ENCODE assay signal across 12 cellular contexts in the genomic region with DNA sequence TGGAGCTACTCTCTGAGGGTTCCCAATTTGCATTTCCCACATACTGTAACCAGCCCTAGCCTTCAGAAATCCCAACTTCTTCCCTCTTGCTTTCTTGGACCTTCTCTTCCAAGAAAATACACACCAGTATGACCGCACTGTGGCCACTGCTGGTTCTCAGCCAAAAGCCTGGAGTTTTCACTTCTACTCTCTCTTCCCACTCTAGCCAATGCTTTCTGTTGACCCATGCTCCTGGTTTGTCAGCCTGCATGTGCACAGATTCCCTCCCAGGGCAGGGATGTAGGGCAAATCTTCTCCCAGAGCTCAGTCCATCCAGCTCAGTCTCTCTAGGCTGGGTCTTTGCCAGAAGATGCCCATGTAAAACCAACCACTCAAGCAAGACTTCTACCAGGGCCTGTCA. TPM values are rescaled to one million over a fixed set of nuclear protein-coding genes. Genes with fewer than 3 reads are reported as not detected.
DNase-seq lines count a peak whose midpoint lies in the region; ATAC-seq, FAIRE-seq and TF ChIP-seq lines count a peak whose summit lies in the region.
"Had no signal": no experiment of that assay in that cellular context is flagged by ENCODE, and none has a peak within 500 bp of the region (broad histone marks: within the 10 kb centered on the region; RNA-seq: fewer than 3 reads in every experiment).

No MANE protein-coding gene starts in this region.

- WGBS in GM12878 (ENCODE audit: insufficient coverage, insufficient replicate concordance, low lambda C conversion rate, missing lambda C conversion rate) = 0% methylated on average over 1 of the region's 1 CpG

- H3K4me2 ChIP-seq in GM23338 (no peak overlapping the region), GM12878 (ENCODE audit: control insufficient read depth, insufficient read depth) (peak overlapping the region; percentile 96)

- POLR2A ChIA-PET in CD4-positive, alpha-beta memory T cell (lab: Charles Lee; ENCODE audit: partially characterized antibody) = interaction anchor here (0.9 to 6.8 kb wide), 28 partner anchors 8 to 218 kb away, joined by 3 to 135 read pairs (median 4); a partner anchor contains a TSS
- POLR2A ChIA-PET in GM12878 (lab: Charles Lee) = interaction anchor here (0.6 to 7.6 kb wide), 24 partner anchors 8 to 757 kb away, joined by 3 to 68 read pairs (median 6); a partner anchor contains a TSS

- H2AFZ ChIP-seq in GM23338 = 0 out of 2 replicates have a peak overlapping the region, but pooled peaks have one; percentile 28
- H2AFZ ChIP-seq in GM12878 (ENCODE audit: control insufficient read depth, low read depth, low read length) = no peak overlapping the region
- H2AFZ ChIP-seq: parathyroid adenoma had no signal

- peaks cover 55% of the 10 kb centered on the region for H3K4me1 ChIP-seq in CD4-positive, alpha-beta memory T cell (ENCODE audit: insufficient read depth, low read length)
- H3K4me1 ChIP-seq in GM23338 (ENCODE audit: insufficient read depth) = peaks cover 6% of the 10 kb centered on the region
- peaks cover 13% of the 10 kb centered on the region for H3K4me1 ChIP-seq in GM12878 (ENCODE audit: control insufficient read depth, insufficient read depth, low read length)
- H3K4me1 ChIP-seq: parathyroid adenoma had no signal

- SMC1A ChIA-PET in GM12878 (lab: Charles Lee; ENCODE audit: uncharacterized antibody, unreplicated experiment) = interaction anchor here (0.6 to 12.3 kb wide), 22 partner anchors 9 to 217 kb away, joined by 3 to 259 read pairs (median 5); a partner anchor contains a TSS

- TF ChIP-seq RAD21 in GM12878 (IDR thresholded peaks at IDR 0.05; ENCODE audit: insufficient read depth, low read depth, low read length) = no peak

- no peak; the same call in 1 of the 2 replicates for TF ChIP-seq POLR2A in GM12878 (IDR thresholded peaks at IDR 0.05; ENCODE audit: low read depth, low read length)

- no peaks in the 10 kb centered on the region for H4K20me1 ChIP-seq in GM23338 (replicated peaks; ENCODE audit: insufficient read depth)
- no peaks in the 10 kb centered on the region for H4K20me1 ChIP-seq in GM12878 (ENCODE audit: control insufficient read depth, insufficient read depth)

- peaks cover 45 to 94% (median 59%) of the 10 kb centered on the region in 4 donors for H3K4me1 Mint-ChIP-seq in CD4-positive, alpha-beta memory T cell
- peaks cover 5% of the 10 kb centered on the region for H3K4me1 Mint-ChIP-seq in GM23338
- H3K4me1 Mint-ChIP-seq in natural killer cell treated with Interleukin-12 subunit alpha and Interleukin-12 subunit beta and Interleukin-15 and Interleukin-18, amount 100 ng/mL, for 72 hours (ENCODE audit: low read depth in 2 of 2) = peaks cover 53 to 55% of the 10 kb centered on the region in 2 donors

- no peak for TF ChIP-seq EP300 in GM12878 (IDR thresholded peaks at IDR 0.05; ENCODE audit: borderline replicate concordance in 1 of 2, control insufficient read depth in 1 of 2, low read depth in 2 of 2, low read length in 2 of 2)

- H3K27ac Mint-ChIP-seq in CD4-positive, alpha-beta memory T cell = peak overlapping the region; percentile 87 to 98 (median 97)
- no peak overlapping the region for H3K27ac Mint-ChIP-seq in GM23338
- H3K27ac Mint-ChIP-seq in natural killer cell treated with Interleukin-12 subunit alpha and Interleukin-12 subunit beta and Interleukin-15 and Interleukin-18, amount 100 ng/mL, for 72 hours = peak overlapping the region; percentile 78 to 95

- H3F3A ChIP-seq in GM23338 (replicated peaks; ENCODE audit: low read depth) = no peaks in the 10 kb centered on the region

- peak overlapping the region; percentile 80 to 97 for H3K4me3 ChIP-seq in CD4-positive, alpha-beta memory T cell (ENCODE audit: low read length in 2 of 2)
- no peak overlapping the region for H3K4me3 ChIP-seq in GM23338
- peak overlapping the region; percentile 95 for H3K4me3 ChIP-seq in GM12878

- H3K36me3 Mint-ChIP-seq in CD4-positive, alpha-beta memory T cell = peaks cover 26 to 49% of the 10 kb centered on the region in 2 donors
- no peaks in the 10 kb centered on the region for H3K36me3 Mint-ChIP-seq in GM23338 (ENCODE audit: low read depth)
- peaks cover 6% of the 10 kb centered on the region for H3K36me3 Mint-ChIP-seq in natural killer cell treated with Interleukin-12 subunit alpha and Interleukin-12 subunit beta and Interleukin-15 and Interleukin-18, amount 100 ng/mL, for 72 hours

- in situ Hi-C loops in GM12878 (cut with MboI) = no loop called here

- intact Hi-C loops in CD4-positive, alpha-beta memory T cell (cut with micrococcal nuclease) = loop anchor here (2.0 to 5.0 kb wide), 3 partner anchors 17 to 34 kb away; no protein-coding TSS in a partner anchor
- intact Hi-C loops in GM12878 (cut with micrococcal nuclease; ENCODE audit: unreplicated experiment) = loop anchor here (2.0 to 5.0 kb wide), 3 partner anchors 19 to 61 kb away; no protein-coding TSS in a partner anchor

- DNase-seq in CD4-positive, alpha-beta memory T cell = no peak
- DNase-seq in GM23338 (ENCODE audit: low spot score) (no peak), GM12878 (ENCODE audit: low read depth, low spot score) (no peak), Ammon's horn (ENCODE audit: low spot score) (no peak), NCI-H748 treated with DMSO at 0.1 percent for 48 hours (lab: John Stamatoyannopoulos, UW) (no peak)
- DNase-seq in natural killer cell treated with Interleukin-12 subunit alpha and Interleukin-12 subunit beta and Interleukin-15 and Interleukin-18, amount 100 ng/mL, for 72 hours (ENCODE audit: low spot score) = no peak
- DNase-seq: DMS 273 treated with DMSO at 0.1 percent for 48 hours, heart right ventricle, NCI-H1930 had no signal

- RAD21 ChIA-PET in GM12878 (lab: Charles Lee; ENCODE audit: unreplicated experiment) = interaction anchor here (0.5 to 10.9 kb wide), 21 partner anchors 18 to 405 kb away, joined by 3 to 194 read pairs (median 5); a partner anchor contains a TSS

- H3K9me2 ChIP-seq in GM23338 (ENCODE audit: insufficient read depth) = peaks cover 5% of the 10 kb centered on the region; the same call in 1 of the 2 replicates

- H3K36me3 ChIP-seq in CD4-positive, alpha-beta memory T cell (ENCODE audit: insufficient read depth, low read length) = no peaks in the 10 kb centered on the region
- H3K36me3 ChIP-seq in GM23338 (ENCODE audit: insufficient read depth) = no peaks in the 10 kb centered on the region
- peaks cover 0 to 15% of the 10 kb centered on the region in 2 experiments; a peak in 2 of 4 replicates for H3K36me3 ChIP-seq in GM12878 (ENCODE audit: control insufficient read depth in 2 of 2, insufficient read depth in 2 of 2, low read length in 1 of 2)
- H3K36me3 ChIP-seq: heart right ventricle had no signal

- H3K79me2 ChIP-seq in GM23338 (replicated peaks; ENCODE audit: insufficient read depth) (no peaks in the 10 kb centered on the region), GM12878 (ENCODE audit: control insufficient read depth, insufficient read depth, low read length) (peaks cover 100% of the 10 kb centered on the region)
- H3K79me2 ChIP-seq: parathyroid adenoma had no signal

- no peaks in the 10 kb centered on the region for H3K9me3 ChIP-seq in CD4-positive, alpha-beta memory T cell (ENCODE audit: control insufficient read depth in 1 of 2, low read length in 2 of 2)
- H3K9me3 ChIP-seq in GM12878 (replicated peaks; ENCODE audit: control insufficient read depth, insufficient read depth, low read length) = no peaks in the 10 kb centered on the region; the same call in 2 of the 3 replicates
- H3K9me3 ChIP-seq: heart right ventricle had no signal

- TF ChIP-seq CTCF in GM23338 (conservative IDR thresholded peaks at IDR 0.05; ENCODE audit: low read depth in 2 of 2) (no peak), GM12878 (IDR thresholded peaks at IDR 0.05 in 2 of 3, conservative IDR thresholded peaks at IDR 0.05 in 1 of 3; ENCODE audit: control insufficient read depth in 2 of 3, extremely low read depth in 1 of 3, insufficient read depth in 1 of 3, low read depth in 3 of 3, low read length in 3 of 3) (no peak)

- no peaks in the 10 kb centered on the region for H3K27me3 Mint-ChIP-seq in CD4-positive, alpha-beta memory T cell
- H3K27me3 Mint-ChIP-seq in GM23338 (ENCODE audit: insufficient read depth, low read depth, poor library complexity) = peaks cover 4% of the 10 kb centered on the region
- H3K27me3 Mint-ChIP-seq in natural killer cell treated with Interleukin-12 subunit alpha and Interleukin-12 subunit beta and Interleukin-15 and Interleukin-18, amount 100 ng/mL, for 72 hours = no peaks in the 10 kb centered on the region

- no peak for FAIRE-seq in GM12878 (lab: Jason Lieb, UNC)

- H3K27me3 ChIP-seq in CD4-positive, alpha-beta memory T cell (ENCODE audit: insufficient read depth, low read length) = no peaks in the 10 kb centered on the region
- H3K27me3 ChIP-seq in GM23338 (ENCODE audit: insufficient read depth) (no peaks in the 10 kb centered on the region), GM12878 (replicated peaks in 1 of 2; ENCODE audit: control insufficient read depth in 2 of 2, insufficient read depth in 2 of 2, low read length in 1 of 2) (no peaks in the 10 kb centered on the region)

- TSS peak; percentile 60 for BruUV-seq in GM12878 (replicated peaks; lab: Mats Ljungman, UMichigan)

- ATAC-seq in GM23338 (no peak), GM12878 (peak; percentile 12), GM19328 (IDR thresholded peaks at IDR 0.05; ENCODE audit: unreplicated experiment) (no peak), GM19351 (IDR thresholded peaks at IDR 0.05; ENCODE audit: unreplicated experiment) (no peak)
- peak in 1 of 2 donors; percentile 11 for ATAC-seq in natural killer cell treated with Interleukin-12 subunit alpha and Interleukin-12 subunit beta and Interleukin-15 and Interleukin-18, amount 100 ng/mL, for 72 hours

- H3K9ac ChIP-seq in GM12878 (ENCODE audit: control insufficient read depth, insufficient read depth, low read length) = peak overlapping the region; percentile 99
- H3K9ac ChIP-seq: parathyroid adenoma had no signal

- H3K9me3 Mint-ChIP-seq in CD4-positive, alpha-beta memory T cell = peaks cover 0 to 4% (median 0%) of the 10 kb centered on the region in 8 donors
- H3K9me3 Mint-ChIP-seq in GM23338 = no peaks in the 10 kb centered on the region
- no peaks in the 10 kb centered on the region for H3K9me3 Mint-ChIP-seq in natural killer cell treated with Interleukin-12 subunit alpha and Interleukin-12 subunit beta and Interleukin-15 and Interleukin-18, amount 100 ng/mL, for 72 hours

- CTCF ChIA-PET in CD4-positive, alpha-beta memory T cell (lab: Charles Lee; ENCODE audit: partially characterized antibody) = interaction anchor here (0.6 to 4.7 kb wide), 14 partner anchors 14 to 519 kb away, joined by 3 to 39 read pairs (median 5); no protein-coding TSS in a partner anchor
- CTCF ChIA-PET in GM12878 (lab: Yijun Ruan, JAX) = interaction anchor here (0.6 to 3.7 kb wide), 17 partner anchors 15 to 1638 kb away, joined by 3 to 50 read pairs (median 4); a partner anchor contains a TSS

- peak overlapping the region; percentile 88 for H3K27ac ChIP-seq in CD4-positive, alpha-beta memory T cell (ENCODE audit: low read depth, low read length)
- no peak overlapping the region for H3K27ac ChIP-seq in GM23338 (ENCODE audit: low read depth)
- peak overlapping the region; percentile 95 for H3K27ac ChIP-seq in GM12878 (ENCODE audit: control insufficient read depth, insufficient read depth)
- H3K27ac ChIP-seq: parathyroid adenoma had no signal

- peak overlapping the region; percentile 98 to 100 (median 99) for H3K4me3 Mint-ChIP-seq in CD4-positive, alpha-beta memory T cell
- no peak overlapping the region for H3K4me3 Mint-ChIP-seq in GM23338
- H3K4me3 Mint-ChIP-seq in natural killer cell treated with Interleukin-12 subunit alpha and Interleukin-12 subunit beta and Interleukin-15 and Interleukin-18, amount 100 ng/mL, for 72 hours = peak overlapping the region; percentile 87

RNA-seq across cellular contexts. Expression of a gene that starts 0.7 kb away (rescaled TPM):
- total RNA-seq in CD4-positive, alpha-beta memory T cell = 10 to 100 TPM; 59.8 to 59.9 TPM
- polyA plus RNA-seq in CD4-positive, alpha-beta memory T cell = 10 to 100 TPM; 21.4 to 62.5 TPM
- total RNA-seq in GM23338 (2014; rRNA removed; shearing (Covaris generic)) = not detected in 2 replicates
- polyA plus RNA-seq in GM23338 (2016; fragmentation: Nextera tagmentation; extraction: Ambion mirVana) (not detected in 2 replicates), GM12878 (2011; rRNA removed) (260 and 289 TPM in 2 replicates), GM12878 (2014; fragmentation: Illumina TruSeq; extraction: Trizol) (134 and 155 TPM in 2 replicates), GM12878 (2014; fragmentation: Nextera tagmentation; extraction: Ambion mirVana) (100 to 1,000 TPM; 128 to 145 TPM), GM12878 (2014; rRNA removed) (154 and 204 TPM in 2 replicates), GM12878 (2016; fragmentation: Nextera tagmentation; extraction: Ambion mirVana) (10 to 100 TPM; 87.3 to 89.7 TPM)
- total RNA-seq in GM12878 (2013; cell fraction: nucleolus; rRNA removed) = 1,111 and 1,167 TPM in 2 replicates
- total RNA-seq in GM12878 (2014; rRNA removed) (121 and 136 TPM in 2 replicates), GM12878 (2014; rRNA removed; fragmentation: Illumina TruSeq; extraction: Trizol) (134 and 145 TPM in 2 replicates), GM12878 (2021) (125 and 140 TPM in 2 replicates)
- 41.2 TPM for polyA plus RNA-seq in GM12878 (2011; ENCODE audit: low read depth)
- polyA plus RNA-seq in GM12878 (2011; cell fraction: cytosol; rRNA removed) = 194 and 205 TPM in 2 replicates
- polyA plus RNA-seq in GM12878 (2011; cell fraction: nucleus; rRNA removed) = 385 and 567 TPM in 2 replicates
- 73.7 and 121 TPM in 2 replicates for polyA plus RNA-seq in GM12878 (2012)
- polyA minus RNA-seq in GM12878 (2011; rRNA and poly(A)+ RNA removed) = 378 and 409 TPM in 2 replicates
- polyA minus RNA-seq in GM12878 (2011; cell fraction: cytosol; rRNA and poly(A)+ RNA removed) = 105 and 108 TPM in 2 replicates
- polyA minus RNA-seq in GM12878 (2011; cell fraction: nucleus; rRNA and poly(A)+ RNA removed) = 309 and 389 TPM in 2 replicates
- 10 to 100 TPM; 52.1 to 86.2 TPM for total RNA-seq in natural killer cell treated with Interleukin-12 subunit alpha and Interleukin-12 subunit beta and Interleukin-15 and Interleukin-18, amount 100 ng/mL, for 72 hours

Comparison
In these comparisons a context has a peak if more than half of its experiments do, and no peak if none do; other contexts are left out.
1. RNA of a gene that starts 0.7 kb away (total RNA-seq): 121 to 1,167 TPM in GM12878, 52.1 to 86.2 TPM in natural killer cell treated with Interleukin-12 subunit alpha and Interleukin-12 subunit beta and Interleukin-15 and Interleukin-18, amount 100 ng/mL, for 72 hours and 59.8 to 59.9 TPM in CD4-positive, alpha-beta memory T cell; not detected in GM23338; every median in the first group is over 10 times any median in the second.